Comparison of ENCODE assay signal across 12 cellular contexts in genomic region chr2:74010087-74010541, GRCh38. TPM values are rescaled to one million over a fixed set of nuclear protein-coding genes. Genes with fewer than 3 reads are reported as not detected.
DNase-seq lines count a peak whose midpoint lies in the region; ATAC-seq and TF ChIP-seq lines count a peak whose summit lies in the region.
"Had no signal": no experiment of that assay in that cellular context is flagged by ENCODE, and none has a peak within 500 bp of the region (broad histone marks: within the 10 kb centered on the region; RNA-seq: fewer than 3 reads in every experiment).

No MANE protein-coding gene starts in this region.

- TF ChIP-seq CTCF in C4-2B (conservative IDR thresholded peaks at IDR 0.05) = no peak
- TF ChIP-seq CTCF in breast epithelium (IDR thresholded peaks at IDR 0.05) = no peak
- no peak for TF ChIP-seq CTCF in lower lobe of right lung (IDR thresholded peaks at IDR 0.05)

- H3K36me3 ChIP-seq in breast epithelium = no peaks in the 10 kb centered on the region
- peaks cover 3% of the 10 kb centered on the region for H3K36me3 ChIP-seq in lower lobe of right lung
- H3K36me3 ChIP-seq: ascending aorta had no signal

- intact Hi-C loops in breast epithelium (cut with DNase I; ENCODE audit: low total_unique reads) = no loop called here
- intact Hi-C loops in lower lobe of right lung (cut with DNase I) = no loop called here

- no peak for TF ChIP-seq POLR2A in breast epithelium (IDR thresholded peaks at IDR 0.05)

- DNase-seq in NCI-H1417 treated with DMSO at 0.1 percent for 48 hours (lab: John Stamatoyannopoulos, UW) (peak; percentile 69), breast epithelium (ENCODE audit: low spot score in 2 of 2) (peak; percentile 91 to 93), lower lobe of right lung (peak; percentile 80), SHP77 treated with DMSO at 0.1 percent for 48 hours (lab: John Stamatoyannopoulos, UW) (no peak)
- no peak for DNase-seq in activated effector memory CD4-positive, alpha-beta T cell treated with Interleukin-2 at 50 U/mL for 16 hours
- no peak for DNase-seq in stimulated activated naive CD4-positive, alpha-beta T cell treated with Interleukin-2 at 50 U/mL for 16 hours (lab: John Stamatoyannopoulos, UW)
- no peak for DNase-seq in stimulated activated CD4-positive, alpha-beta T cell treated with anti-CD3 and anti-CD28 coated beads, Interleukin-4, amount 100 ng/mL, for 4 hours
- DNase-seq: activated CD4-positive, alpha-beta T cell treated with anti-CD3 and anti-CD28 coated beads, Interleukin-2, amount 50 U/mL, for 48 hours; psoas muscle had no signal

- peak overlapping the region; percentile 90 for H3K27ac ChIP-seq in C4-2B
- H3K27ac ChIP-seq in breast epithelium = peak overlapping the region; percentile 72 to 81
- no peak overlapping the region for H3K27ac ChIP-seq in lower lobe of right lung
- H3K27ac ChIP-seq: ascending aorta, psoas muscle had no signal

- H3K4me1 ChIP-seq in breast epithelium (peaks cover 15 to 34% of the 10 kb centered on the region in 2 donors), lower lobe of right lung (peaks cover 42% of the 10 kb centered on the region)

- ATAC-seq in lower lobe of right lung = peak; percentile 77 to 84

- H3K9me3 ChIP-seq in breast epithelium (no peaks in the 10 kb centered on the region), lower lobe of right lung (no peaks in the 10 kb centered on the region)
- H3K9me3 ChIP-seq: ascending aorta; BLaER1 treated with 17β-estradiol and CSF1 and Interleukin-3, amounts not matched to agents 10 nM and 100 nM; psoas muscle had no signal

- H3K4me3 ChIP-seq in breast epithelium = peak overlapping the region in 2 of 3 donors; percentile 23 to 32
- no peak overlapping the region for H3K4me3 ChIP-seq in lower lobe of right lung
- H3K4me3 ChIP-seq: ascending aorta; BLaER1 treated with 17β-estradiol and CSF1 and Interleukin-3, amounts not matched to agents 10 nM and 100 nM; psoas muscle had no signal

- H3K27me3 ChIP-seq in breast epithelium (no peaks in the 10 kb centered on the region), lower lobe of right lung (ENCODE audit: low read depth) (no peaks in the 10 kb centered on the region)
- H3K27me3 ChIP-seq: ascending aorta; BLaER1 treated with 17β-estradiol and CSF1 and Interleukin-3, amounts not matched to agents 10 nM and 100 nM had no signal

RNA-seq across cellular contexts. Expression of gene TET3, which starts 25.4 kb away (rescaled TPM):
- total RNA-seq in breast epithelium (10 to 100 TPM in 1 of 3 donors, 1 to 10 TPM in 2; 7.9 to 13.2 (median 9.8) TPM), lower lobe of right lung (21.5 TPM)

Comparison
In these comparisons a context has a peak if more than half of its experiments do, and no peak if none do; other contexts are left out.
1. DNase-seq: peak in NCI-H1417 treated with DMSO at 0.1 percent for 48 hours (single experiment), breast epithelium (2 of 2) and lower lobe of right lung (single experiment); none in activated effector memory CD4-positive, alpha-beta T cell treated with Interleukin-2 at 50 U/mL for 16 hours (single experiment), stimulated activated naive CD4-positive, alpha-beta T cell treated with Interleukin-2 at 50 U/mL for 16 hours (single experiment), stimulated activated CD4-positive, alpha-beta T cell treated with anti-CD3 and anti-CD28 coated beads, Interleukin-4, amount 100 ng/mL, for 4 hours (0 of 2) and SHP77 treated with DMSO at 0.1 percent for 48 hours (single experiment).